8 cellular contexts compared by ENCODE assay signal in genomic region chrX:41781500-41781899, GRCh38. TPM values are rescaled to one million over a fixed set of nuclear protein-coding genes. Genes with fewer than 3 reads are reported as not detected.
DNase-seq lines count a peak whose midpoint lies in the region; ATAC-seq, FAIRE-seq and TF ChIP-seq lines count a peak whose summit lies in the region.

No MANE protein-coding gene starts in this region.

- 3 to 4% methylated on average over 2 of the region's 2 CpGs for WGBS in aorta, 2 donors

- H3K36me3 ChIP-seq in bronchial epithelial cell (ENCODE audit: control insufficient read depth, insufficient read depth, low read length): peaks cover 1% of the 10 kb centered on the region
- no peaks in the 10 kb centered on the region for H3K36me3 ChIP-seq in lower lobe of right lung
- H3K36me3 ChIP-seq in aorta (ENCODE audit: control insufficient read depth in 1 of 2, insufficient read depth in 2 of 2, low read length in 1 of 2): peaks cover 0 to 2% of the 10 kb centered on the region in 2 donors

- H3K27ac ChIP-seq in lower lobe of right lung: no peak overlapping the region
- no peak overlapping the region for H3K27ac ChIP-seq in aorta (ENCODE audit: low read depth in 1 of 2, low read length in 2 of 2)

- ATAC-seq in GM19395 (IDR thresholded peaks at IDR 0.05; ENCODE audit: unreplicated experiment): peak; percentile 84
- peak in 1 of 2 donors; percentile 59 for ATAC-seq in lower lobe of right lung
- ATAC-seq in HG03520 (IDR thresholded peaks at IDR 0.05; ENCODE audit: unreplicated experiment): no peak
- ATAC-seq in aorta (ENCODE audit: low FRiP score): no peak

- H3K4me3 ChIP-seq in bronchial epithelial cell (ENCODE audit: low read depth, low read length): no peak overlapping the region
- no peak overlapping the region for H3K4me3 ChIP-seq in lower lobe of right lung
- H3K4me3 ChIP-seq in aorta (ENCODE audit: low read length in 2 of 2): no peak overlapping the region

- no peak for FAIRE-seq in bronchial epithelial cell (lab: Jason Lieb, UNC)

- H3K4me1 ChIP-seq in lower lobe of right lung (no peaks in the 10 kb centered on the region), aorta (ENCODE audit: control insufficient read depth in 1 of 2, insufficient read depth in 2 of 2, low read length in 2 of 2) (no peaks in the 10 kb centered on the region)

- TF ChIP-seq CTCF in bronchial epithelial cell (IDR thresholded peaks at IDR 0.05; ENCODE audit: insufficient read depth, low read length, severe bottlenecking): peak; percentile 53
- peak; percentile 60 for TF ChIP-seq CTCF in lower lobe of right lung (IDR thresholded peaks at IDR 0.05)

- intact Hi-C loops in lower lobe of right lung (cut with DNase I): no loop called here
- intact Hi-C loops in aorta (cut with DNase I): loop anchor here in 1 of 2 donors (5.0 kb wide), 1 partner anchor 1776 kb away; no protein-coding TSS in a partner anchor

- H3K9me3 ChIP-seq in lower lobe of right lung (no peaks in the 10 kb centered on the region), aorta (ENCODE audit: control insufficient read depth, low read length) (no peaks in the 10 kb centered on the region)

- no peaks in the 10 kb centered on the region for H3K27me3 ChIP-seq in bronchial epithelial cell (ENCODE audit: control insufficient read depth, insufficient read depth, low read length)
- H3K27me3 ChIP-seq in lower lobe of right lung (ENCODE audit: low read depth): no peaks in the 10 kb centered on the region
- no peaks in the 10 kb centered on the region for H3K27me3 ChIP-seq in aorta (ENCODE audit: control insufficient read depth in 1 of 2, insufficient read depth in 2 of 2, low read length in 1 of 2)

- DNase-seq in DMS53 (lab: John Stamatoyannopoulos, UW) (peak; percentile 71), NCI-H2107 treated with DMSO at 0.1 percent for 48 hours (lab: John Stamatoyannopoulos, UW; ENCODE audit: unreplicated experiment) (peak; percentile 20), bronchial epithelial cell (ENCODE audit: low read depth) (peak; percentile 44), lower lobe of right lung (no peak), aorta (no peak)
- DNase-seq in activated CD4-positive, CD25-positive, alpha-beta regulatory T cell (lab: John Stamatoyannopoulos, UW): no peak

RNA-seq across cellular contexts. Expression of gene GPR82, which starts 57.5 kb away (rescaled TPM):
- total RNA-seq in bronchial epithelial cell: not detected in 2 replicates
- 0.65 TPM for total RNA-seq in lower lobe of right lung
- total RNA-seq in aorta: under 1 TPM; 0.29 to 0.45 TPM
- under 1 TPM; 0.20 to 0.88 TPM for polyA plus RNA-seq in aorta

Comparison
In these comparisons a context has a peak if more than half of its experiments do, and no peak if none do; other contexts are left out.
1. DNase-seq: peak in DMS53 (single experiment), NCI-H2107 treated with DMSO at 0.1 percent for 48 hours (single experiment) and bronchial epithelial cell (single experiment); none in lower lobe of right lung (single experiment), activated CD4-positive, CD25-positive, alpha-beta regulatory T cell (0 of 4) and aorta (0 of 2).